ENCODE assay signal across 9 cellular contexts in the genomic region with DNA sequence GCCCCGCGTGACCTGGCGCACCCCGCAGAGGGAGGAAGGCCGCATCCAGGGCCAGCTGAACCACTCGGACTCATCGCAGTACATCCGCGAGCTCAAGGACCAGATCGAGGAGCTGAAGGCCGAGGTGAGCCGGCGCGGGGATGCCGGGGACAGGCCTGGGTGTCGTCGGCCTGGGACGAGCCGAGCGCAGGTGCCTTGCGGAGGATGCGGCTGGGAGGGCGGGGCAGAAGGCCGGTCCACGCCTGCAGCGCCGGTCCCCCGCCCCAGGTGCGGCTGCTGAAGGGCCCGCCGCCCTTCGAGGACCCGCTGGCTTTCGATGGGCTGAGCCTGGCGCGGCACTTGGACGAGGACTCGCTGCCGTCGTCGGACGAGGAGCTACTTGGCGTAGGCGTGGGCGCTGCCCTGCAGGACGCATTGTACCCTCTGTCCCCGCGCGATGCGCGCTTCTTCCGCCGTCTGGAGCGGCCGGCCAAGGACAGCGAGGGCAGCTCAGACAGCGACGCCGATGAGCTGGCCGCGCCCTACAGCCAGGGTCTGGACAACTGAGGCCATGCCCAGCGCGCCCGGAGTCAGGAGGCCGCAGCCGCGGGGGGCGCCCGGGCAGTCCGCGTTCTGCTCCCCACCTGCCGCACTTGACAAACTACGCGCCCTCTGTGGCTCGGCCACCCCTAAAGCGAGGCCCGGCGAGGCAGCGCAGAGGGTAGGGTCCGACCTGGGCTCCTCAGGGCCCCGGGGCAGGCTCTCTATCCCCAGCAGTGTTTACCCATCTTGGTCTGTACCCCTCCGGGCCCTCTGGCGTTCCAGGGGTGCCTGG. TPM values are rescaled to one million over a fixed set of nuclear protein-coding genes. Genes with fewer than 3 reads are reported as not detected.
DNase-seq lines count a peak whose midpoint lies in the region; ATAC-seq and TF ChIP-seq lines count a peak whose summit lies in the region.
"Had no signal": no experiment of that assay in that cellular context is flagged by ENCODE, and none has a peak within 500 bp of the region (broad histone marks: within the 10 kb centered on the region; RNA-seq: fewer than 3 reads in every experiment).

No MANE protein-coding gene starts in this region.

- TF ChIP-seq CTCF in upper lobe of left lung (IDR thresholded peaks at IDR 0.05) (no peak), RWPE1 (conservative IDR thresholded peaks at IDR 0.05; ENCODE audit: low read depth) (no peak)

- H3K9me3 ChIP-seq in iPS DF 6.9 (ENCODE audit: control insufficient read depth, insufficient read depth, low read length), result no peaks in the 10 kb centered on the region
- H3K9me3 ChIP-seq in upper lobe of left lung, result no peaks in the 10 kb centered on the region

- DNase-seq in stimulated activated CD4-positive, alpha-beta T cell treated with anti-CD3 and anti-CD28 coated beads, Interleukin-15, amount 100 ng/mL, for 24 hours, result peak; percentile 26
- no peak for DNase-seq in stimulated activated CD4-positive, alpha-beta T cell treated with anti-CD3 and anti-CD28 coated beads, Interleukin-1b, Interleukin-23, amount 100 ng/mL, for 48 hours
- no peak for DNase-seq in iPS DF 6.9 (ENCODE audit: low read depth, low spot score)
- DNase-seq in upper lobe of left lung, result no peak
- DNase-seq in RWPE1 (ENCODE audit: low spot score), result no peak
- no peak for DNase-seq in occipital lobe (lab: John Stamatoyannopoulos, UW)
- DNase-seq: NCI-H1092 treated with DMSO at 0.1 percent for 48 hours had no signal

- TF ChIP-seq POLR2A in upper lobe of left lung (IDR thresholded peaks at IDR 0.05), result no peak

- CTCF ChIA-PET in RWPE1 (lab: Yijun Ruan, JAX), result interaction anchor here (0.8 kb wide), 1 partner anchor 9 kb away, joined by 3 read pairs; no protein-coding TSS in a partner anchor

- no peaks in the 10 kb centered on the region for H3K36me3 ChIP-seq in iPS DF 6.9 (ENCODE audit: control insufficient read depth, insufficient read depth, low read length)
- peaks cover 0 to 6% (median 1%) of the 10 kb centered on the region in 4 donors for H3K36me3 ChIP-seq in upper lobe of left lung

- WGBS in iPS DF 6.9 (ENCODE audit: insufficient coverage, insufficient read length), result no CpG with 5 or more reads among the region's 83 CpGs
- 73 to 87% methylated on average over 34 to 73 of the region's 83 CpGs for WGBS in upper lobe of left lung, 2 donors

- H3K4me1 ChIP-seq in iPS DF 6.9 (ENCODE audit: control insufficient read depth, insufficient read depth, low read length) (peaks cover 8% of the 10 kb centered on the region), upper lobe of left lung (peaks cover 10 to 38% (median 15%) of the 10 kb centered on the region in 4 donors)

- POLR2A ChIA-PET in RWPE1 (lab: Yijun Ruan, JAX; ENCODE audit: low non-redundant PET), result no interaction called here

- peak overlapping the region; percentile 51; the same call in 1 of the 2 replicates for H3K4me3 ChIP-seq in iPS DF 6.9 (ENCODE audit: low read length)
- H3K4me3 ChIP-seq in upper lobe of left lung, result peak overlapping the region in 3 of 4 donors; percentile 8 to 44 (median 13)

- H3K27ac ChIP-seq in iPS DF 6.9 (ENCODE audit: low read length) (no peak overlapping the region), upper lobe of left lung (no peak overlapping the region), RWPE1 (no peak overlapping the region)
- H3K27ac ChIP-seq: HL-60 had no signal

- TF ChIP-seq EP300 in upper lobe of left lung (IDR thresholded peaks at IDR 0.05), result no peak

- no peak for ATAC-seq in upper lobe of left lung (ENCODE audit: low FRiP score in 2 of 2)

- H3K27me3 ChIP-seq in iPS DF 6.9 (ENCODE audit: control insufficient read depth, insufficient read depth, low read length) (peaks cover 3% of the 10 kb centered on the region; the same call in 1 of the 2 replicates), upper lobe of left lung (peaks cover 0 to 19% (median 3%) of the 10 kb centered on the region in 4 donors)

RNA-seq across cellular contexts. Expression of a gene that starts 10.8 kb away (rescaled TPM):
- total RNA-seq in upper lobe of left lung, result 1 to 10 TPM in 5 of 6 donors, under 1 TPM in 1; 0.46 to 9.4 (median 2.7) TPM
- total RNA-seq in occipital lobe, result 4.1 TPM

RNA-seq across cellular contexts. Expression of a gene that starts 24.9 kb away (rescaled TPM):
- total RNA-seq in upper lobe of left lung (10 to 100 TPM in 1 of 6 donors, 1 to 10 TPM in 5; 1.0 to 11.7 (median 6.9) TPM), occipital lobe (not detected)
- total RNA-seq: cerebellum had no signal

RNA-seq across cellular contexts. Expression of a gene that starts 33.3 kb away (rescaled TPM):
- total RNA-seq in upper lobe of left lung (10 to 100 TPM; 12.0 to 24.1 (median 15.6) TPM), occipital lobe (44.5 TPM)

RNA-seq across cellular contexts. Expression of a gene that starts 40.3 kb away (rescaled TPM):
- total RNA-seq in upper lobe of left lung (10 to 100 TPM; 21.1 to 61.8 (median 33.0) TPM), occipital lobe (6.7 TPM)

RNA-seq across cellular contexts. Expression of a gene that starts 51.3 kb away (rescaled TPM):
- 1 to 10 TPM in 1 of 6 donors, under 1 TPM in 1, not detected in 4; 0.37 to 1.1 TPM for total RNA-seq in upper lobe of left lung
- total RNA-seq in occipital lobe, result not detected
- total RNA-seq: cerebellum had no signal
